ENCODE assay signal across 19 cellular contexts in genomic region chr1:117026361-117026760, GRCh38. TPM values are rescaled to one million over a fixed set of nuclear protein-coding genes. Genes with fewer than 3 reads are reported as not detected.
DNase-seq lines count a peak whose midpoint lies in the region; ATAC-seq and TF ChIP-seq lines count a peak whose summit lies in the region.
"Had no signal": no experiment of that assay in that cellular context is flagged by ENCODE, and none has a peak within 500 bp of the region (broad histone marks: within the 10 kb centered on the region; RNA-seq: fewer than 3 reads in every experiment).

No MANE protein-coding gene starts in this region.

- no peak overlapping the region for H3K9ac ChIP-seq in GM23248
- H3K9ac ChIP-seq in adipocyte (ENCODE audit: low read length), result peak overlapping the region; percentile 10

- intact Hi-C loops in OCI-LY7 (cut with micrococcal nuclease; ENCODE audit: unreplicated experiment) (no loop called here), ascending aorta (cut with DNase I) (no loop called here)

- no peaks in the 10 kb centered on the region for H3K9me3 ChIP-seq in GM23248 (ENCODE audit: low read depth)
- H3K9me3 ChIP-seq in adipocyte (ENCODE audit: control insufficient read depth, low read length), result no peaks in the 10 kb centered on the region
- no peaks in the 10 kb centered on the region for H3K9me3 ChIP-seq in OCI-LY7 (ENCODE audit: low read length)
- H3K9me3 ChIP-seq in ascending aorta, result no peaks in the 10 kb centered on the region

- CTCF ChIA-PET in OCI-LY7 (lab: Charles Lee; ENCODE audit: unreplicated experiment), result no interaction called here

- H3K4me3 ChIP-seq in GM23248, result no peak overlapping the region
- H3K4me3 ChIP-seq in adipocyte (ENCODE audit: low read length), result peak overlapping the region; percentile 29
- H3K4me3 ChIP-seq in fibroblast of mammary gland (ENCODE audit: control insufficient read depth, low read depth, low read length), result no peak overlapping the region
- no peak overlapping the region for H3K4me3 ChIP-seq in OCI-LY7 (ENCODE audit: low read depth, low read length, poor library complexity, severe bottlenecking)
- no peak overlapping the region for H3K4me3 ChIP-seq in ascending aorta

- H3K9me2 ChIP-seq in GM23248 (ENCODE audit: insufficient read depth) (no peaks in the 10 kb centered on the region), OCI-LY7 (ENCODE audit: insufficient read depth, low read length) (no peaks in the 10 kb centered on the region)

- H3K79me2 ChIP-seq in GM23248 (ENCODE audit: insufficient read depth) (no peaks in the 10 kb centered on the region), OCI-LY7 (ENCODE audit: insufficient read depth, low read depth, low read length) (no peaks in the 10 kb centered on the region)

- POLR2A ChIA-PET in OCI-LY7 (lab: Charles Lee), result interaction anchor here (1.6 kb wide), 1 partner anchor 12 kb away, joined by 3 read pairs; no protein-coding TSS in a partner anchor

- H3K4me1 ChIP-seq in GM23248 (ENCODE audit: insufficient read depth), result no peaks in the 10 kb centered on the region; the same call in 1 of the 2 replicates
- peaks cover 14% of the 10 kb centered on the region for H3K4me1 ChIP-seq in adipocyte (ENCODE audit: control insufficient read depth, insufficient read depth, low read length)
- no peaks in the 10 kb centered on the region for H3K4me1 ChIP-seq in OCI-LY7 (ENCODE audit: insufficient read depth, low read length, poor library complexity, severe bottlenecking)
- H3K4me1 ChIP-seq in ascending aorta, result peaks cover 0 to 4% of the 10 kb centered on the region in 2 donors

- H3F3A ChIP-seq in GM23248 (ENCODE audit: insufficient read depth), result no peaks in the 10 kb centered on the region

- no peak overlapping the region for H3K27ac ChIP-seq in GM23248
- H3K27ac ChIP-seq in OCI-LY7 (ENCODE audit: low read depth, low read length, poor library complexity, severe bottlenecking), result no peak overlapping the region
- no peak overlapping the region for H3K27ac ChIP-seq in ascending aorta

- H4K20me1 ChIP-seq in GM23248 (ENCODE audit: insufficient read depth) (no peaks in the 10 kb centered on the region), OCI-LY7 (ENCODE audit: insufficient read depth, low read length) (no peaks in the 10 kb centered on the region)

- peak; percentile 20 for DNase-seq in GM23248
- no peak for DNase-seq in adipocyte (ENCODE audit: low read depth)
- peak; percentile 21 for DNase-seq in fibroblast of mammary gland (ENCODE audit: low read depth)
- DNase-seq in renal cortical epithelial cell (ENCODE audit: low read depth), result peak; percentile 25
- no peak for DNase-seq in OCI-LY7 (ENCODE audit: low spot score)
- DNase-seq in ascending aorta (ENCODE audit: low spot score in 2 of 2), result no peak
- DNase-seq: CD8-positive, alpha-beta memory T cell; DND-41; GF-D8; H7; IMR-90; Kasumi-1; NCI-H1417; NCI-H2029; NCI-H2171 treated with DMSO at 0.1 percent for 48 hours; NCI-H82; SHP77 had no signal

- no peak for ATAC-seq in GM18861 (IDR thresholded peaks at IDR 0.05; ENCODE audit: unreplicated experiment)
- ATAC-seq: Panc1 had no signal

- in situ Hi-C loops in GM23248 (cut with MboI), result no loop called here

- no TSS peak for BruUV-seq in OCI-LY7 (replicated peaks; lab: Mats Ljungman, UMichigan)

- H2AFZ ChIP-seq in GM23248 (no peak overlapping the region), OCI-LY7 (ENCODE audit: low read length) (no peak overlapping the region)

- peak overlapping the region; percentile 6 for H3K4me2 ChIP-seq in GM23248 (ENCODE audit: unreplicated experiment)
- no peak overlapping the region for H3K4me2 ChIP-seq in OCI-LY7 (ENCODE audit: low read length)

- H3K36me3 ChIP-seq in GM23248 (ENCODE audit: low read depth) (no peaks in the 10 kb centered on the region), adipocyte (ENCODE audit: control insufficient read depth, insufficient read depth, low read length, severe bottlenecking) (no peaks in the 10 kb centered on the region), OCI-LY7 (ENCODE audit: insufficient read depth, low read length) (no peaks in the 10 kb centered on the region), ascending aorta (no peaks in the 10 kb centered on the region)

- TF ChIP-seq CTCF in fibroblast of mammary gland (conservative IDR thresholded peaks at IDR 0.05; ENCODE audit: control insufficient read depth, insufficient read depth, low read depth, low read length) (no peak), OCI-LY7 (conservative IDR thresholded peaks at IDR 0.05; ENCODE audit: low read length) (no peak), ascending aorta (IDR thresholded peaks at IDR 0.05) (no peak)

- H3K27me3 ChIP-seq in GM23248 (replicated peaks; ENCODE audit: insufficient read depth) (no peaks in the 10 kb centered on the region), adipocyte (replicated peaks; ENCODE audit: control insufficient read depth, insufficient read depth, low read length) (no peaks in the 10 kb centered on the region), ascending aorta (no peaks in the 10 kb centered on the region)

- 53 to 54% methylated on average over 6 of the region's 6 CpGs for WGBS in GM23248 (ENCODE audit: low coverage in 1 of 2, low lambda C conversion rate in 2 of 2, missing lambda C conversion rate in 2 of 2), 2 experiments

RNA-seq across cellular contexts. Expression of gene CD101, which starts 24.8 kb away (rescaled TPM):
- total RNA-seq in GM23248 (2014; rRNA removed; shearing (Covaris generic)), result not detected in 2 replicates
- polyA plus RNA-seq in GM23248 (2016; fragmentation: Nextera tagmentation; extraction: Ambion mirVana), result not detected in 2 replicates
- total RNA-seq in renal cortical epithelial cell (0.35 and 0.45 TPM in 2 replicates), OCI-LY7 (2022) (not detected in 2 replicates), ascending aorta (not detected)
- not detected in 2 replicates for total RNA-seq in OCI-LY7 (2014; rRNA removed; shearing (Covaris generic))
- total RNA-seq: IMR-90 had no signal
- polyA plus RNA-seq: IMR-90 had no signal

RNA-seq across cellular contexts. Expression of gene TTF2, which starts 33.8 kb away (rescaled TPM):
- 3.0 and 6.5 TPM in 2 replicates for total RNA-seq in GM23248 (2014; rRNA removed; shearing (Covaris generic))
- polyA plus RNA-seq in GM23248 (2016; fragmentation: Nextera tagmentation; extraction: Ambion mirVana), result 9.8 and 11.6 TPM in 2 replicates
- total RNA-seq in renal cortical epithelial cell, result 17.9 and 30.7 TPM in 2 replicates
- 81.3 and 82.6 TPM in 2 replicates for total RNA-seq in OCI-LY7 (2014; rRNA removed; shearing (Covaris generic))
- 133 and 136 TPM in 2 replicates for total RNA-seq in OCI-LY7 (2022)
- total RNA-seq in ascending aorta, result 4.4 TPM

Comparison
In these comparisons a context has a peak if more than half of its experiments do, and no peak if none do; other contexts are left out.
1. DNase-seq: peak in GM23248 (single experiment), fibroblast of mammary gland (single experiment) and renal cortical epithelial cell (single experiment); none in adipocyte (single experiment), OCI-LY7 (single experiment) and ascending aorta (0 of 2).